ENCODE assay signal across 9 cellular contexts in the genomic region with DNA sequence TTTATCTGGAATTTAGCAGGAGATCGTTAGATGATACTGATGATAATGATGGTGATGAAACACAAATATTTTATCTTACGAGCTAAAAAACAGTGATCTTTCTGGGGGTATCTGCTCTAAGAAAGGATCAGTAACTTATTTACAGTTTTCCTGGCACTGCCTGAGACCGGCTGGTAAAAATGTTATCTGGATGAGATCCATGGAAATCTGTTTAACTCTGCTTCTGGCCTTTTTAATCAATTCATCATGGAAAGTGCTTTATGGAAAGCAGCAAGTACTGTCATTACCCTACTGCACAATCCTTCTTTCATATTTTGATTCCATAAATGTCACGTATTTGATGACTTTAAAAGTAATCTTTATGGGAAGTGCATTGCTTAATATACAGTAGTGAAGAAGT.
"Had no signal": no experiment of that assay in that cellular context is flagged by ENCODE, and none has a peak within 500 bp of the region (broad histone marks: within the 10 kb centered on the region; RNA-seq: fewer than 3 reads in every experiment).

No MANE protein-coding gene starts in this region.

- H3K4me2 ChIP-seq: GM23338 had no signal

- H3K9me3 Mint-ChIP-seq: GM23338, H9 had no signal

- H3K36me3 ChIP-seq: HAP-1 had no signal

- H3K4me1 Mint-ChIP-seq: GM23338, H9 had no signal

- H2AFZ ChIP-seq: GM23248, GM23338 had no signal

- H3K4me3 Mint-ChIP-seq: GM23338, H9, HFFc6 had no signal

- ATAC-seq: GM23338, HCT116 had no signal

- H3K27ac ChIP-seq: GM23248 had no signal

- H3K9ac ChIP-seq: GM23248 had no signal

- H3K4me3 ChIP-seq: GM23248, GM23338, HAP-1 had no signal

- H3K9me3 ChIP-seq: HAP-1 had no signal

- H3K4me1 ChIP-seq: HAP-1 had no signal

- H3K27ac Mint-ChIP-seq: GM23338, H9, HFFc6 had no signal

- DNase-seq: GM23248, GOT3, H7, H9, HCEC 1CT, HFFc6 had no signal
